ENCODE assay signal across 16 cellular contexts in genomic region chr3:71045212-71045916, GRCh38.
A peak's percentile ranks its signal among the peaks of the same experiment; 100 is the strongest.
DNase-seq lines count a peak whose midpoint lies in the region; ATAC-seq lines count a peak whose summit lies in the region.
"Had no signal": no experiment of that assay in that cellular context is flagged by ENCODE, and none has a peak within 500 bp of the region (broad histone marks: within the 10 kb centered on the region; RNA-seq: fewer than 3 reads in every experiment).

No MANE protein-coding gene starts in this region.

- peak overlapping the region; percentile 27 for H3K27ac ChIP-seq in muscle layer of colon (ENCODE audit: low read depth, low read length)
- H3K27ac ChIP-seq: suprapubic skin had no signal

- ATAC-seq in stimulated activated naive CD8-positive, alpha-beta T cell treated with anti-CD3 and anti-CD28 coated beads, Interleukin-15, Interleukin-2, amounts not matched to agents 100 U/mL and 50 U/mL, for 24 hours: no peak
- no peak for ATAC-seq in activated naive CD4-positive, alpha-beta T cell treated with anti-CD3 and anti-CD28 coated beads, Interleukin-2, amount 50 U/mL, for 72 hours
- ATAC-seq in GM21619 (IDR thresholded peaks at IDR 0.05; ENCODE audit: unreplicated experiment): no peak

- H3K4me3 ChIP-seq in muscle layer of colon (ENCODE audit: low read depth in 1 of 2, low read length in 2 of 2): no peak overlapping the region
- H3K4me3 ChIP-seq: prostate gland, suprapubic skin had no signal

- H3K9me3 Mint-ChIP-seq in stimulated activated naive CD8-positive, alpha-beta T cell treated with anti-CD3 and anti-CD28 coated beads, Interleukin-15, Interleukin-2, amounts not matched to agents 100 ng/mL and 50 ng/mL, for 24 hours: no peaks in the 10 kb centered on the region
- H3K9me3 Mint-ChIP-seq in activated naive CD4-positive, alpha-beta T cell treated with anti-CD3 and anti-CD28 coated beads, Interleukin-2, amount 50 U/mL, for 72 hours: no peaks in the 10 kb centered on the region

- peaks cover 56% of the 10 kb centered on the region for H3K36me3 ChIP-seq in muscle layer of colon (ENCODE audit: insufficient read depth, low read length)

- H3K9ac ChIP-seq in muscle layer of colon (ENCODE audit: low read length): no peak overlapping the region

- no peaks in the 10 kb centered on the region for H3K9me3 ChIP-seq in muscle layer of colon (ENCODE audit: low read length)
- H3K9me3 ChIP-seq: prostate gland, suprapubic skin had no signal

- peaks cover 98% of the 10 kb centered on the region for H3K4me1 Mint-ChIP-seq in stimulated activated naive CD8-positive, alpha-beta T cell treated with anti-CD3 and anti-CD28 coated beads, Interleukin-15, Interleukin-2, amounts not matched to agents 100 ng/mL and 50 ng/mL, for 24 hours (ENCODE audit: low read depth)

- H3K36me3 Mint-ChIP-seq in stimulated activated naive CD8-positive, alpha-beta T cell treated with anti-CD3 and anti-CD28 coated beads, Interleukin-15, Interleukin-2, amounts not matched to agents 100 ng/mL and 50 ng/mL, for 24 hours (ENCODE audit: low read depth): peaks cover 90% of the 10 kb centered on the region
- H3K36me3 Mint-ChIP-seq in activated naive CD4-positive, alpha-beta T cell treated with anti-CD3 and anti-CD28 coated beads, Interleukin-2, amount 50 U/mL, for 72 hours: peaks cover 56 to 79% of the 10 kb centered on the region in 2 donors

- peak overlapping the region; percentile 90 for H3K27ac Mint-ChIP-seq in stimulated activated naive CD8-positive, alpha-beta T cell treated with anti-CD3 and anti-CD28 coated beads, Interleukin-15, Interleukin-2, amounts not matched to agents 100 ng/mL and 50 ng/mL, for 24 hours
- H3K27ac Mint-ChIP-seq in activated naive CD4-positive, alpha-beta T cell treated with anti-CD3 and anti-CD28 coated beads, Interleukin-2, amount 50 U/mL, for 72 hours: peak overlapping the region; percentile 86

- peaks cover 91% of the 10 kb centered on the region for H3K4me1 ChIP-seq in muscle layer of colon (ENCODE audit: insufficient read depth, low read length)

- no peaks in the 10 kb centered on the region for H3K27me3 ChIP-seq in muscle layer of colon (ENCODE audit: control insufficient read depth in 1 of 2, insufficient read depth in 2 of 2, low read length in 2 of 2)
- H3K27me3 ChIP-seq: suprapubic skin had no signal

- peak overlapping the region; percentile 1 for H3K4me3 Mint-ChIP-seq in stimulated activated naive CD8-positive, alpha-beta T cell treated with anti-CD3 and anti-CD28 coated beads, Interleukin-15, Interleukin-2, amounts not matched to agents 100 ng/mL and 50 ng/mL, for 24 hours

- H3K27me3 Mint-ChIP-seq in stimulated activated naive CD8-positive, alpha-beta T cell treated with anti-CD3 and anti-CD28 coated beads, Interleukin-15, Interleukin-2, amounts not matched to agents 100 ng/mL and 50 ng/mL, for 24 hours: no peaks in the 10 kb centered on the region

- DNase-seq in stimulated activated naive CD8-positive, alpha-beta T cell treated with anti-CD3 and anti-CD28 coated beads, Interleukin-15, Interleukin-2, amounts not matched to agents 100 U/mL and 50 U/mL, for 24 hours: no peak
- DNase-seq in activated naive CD4-positive, alpha-beta T cell treated with anti-CD3 and anti-CD28 coated beads, Interleukin-2, amount 50 U/mL, for 72 hours (ENCODE audit: low spot score in 2 of 2): no peak
- DNase-seq in NCI-H2029 treated with DMSO at 0.1 percent for 48 hours (lab: John Stamatoyannopoulos, UW) (no peak), DMS 273 (lab: John Stamatoyannopoulos, UW; ENCODE audit: unreplicated experiment) (no peak), NCI-H526 treated with DMSO at 0.1 percent for 48 hours (lab: John Stamatoyannopoulos, UW) (no peak)
- DNase-seq: activated CD4-positive, CD25-positive, alpha-beta regulatory T cell treated with anti-CD3 and anti-CD28 coated beads, Interleukin-2, amount 50 U/mL, for 72 hours; DMS79; hypothalamus; KG1; NCI-H1092; NCI-H226 had no signal
